In genomic region chr14:59374048-59374447, GRCh38 we compare ENCODE assay signal across 18 cellular contexts.
DNase-seq lines count a peak whose midpoint lies in the region; ATAC-seq lines count a peak whose summit lies in the region.
"Had no signal": no experiment of that assay in that cellular context is flagged by ENCODE, and none has a peak within 500 bp of the region (broad histone marks: within the 10 kb centered on the region; RNA-seq: fewer than 3 reads in every experiment).

No MANE protein-coding gene starts in this region.

- H3K27ac Mint-ChIP-seq in T-helper 2 cell treated with Interferon-gamma antibody and Interleukin-4, amounts not matched to agents 5 μg/mL and 100 μg/mL, for 36 hours: no peak overlapping the region
- H3K27ac Mint-ChIP-seq: CD8-positive, alpha-beta memory T cell had no signal

- peaks cover 14% of the 10 kb centered on the region for H3K27me3 Mint-ChIP-seq in T-helper 2 cell treated with Interferon-gamma antibody and Interleukin-4, amounts not matched to agents 5 μg/mL and 100 μg/mL, for 36 hours (ENCODE audit: low read depth)

- H3K27ac ChIP-seq in SJCRH30: no peak overlapping the region
- H3K27ac ChIP-seq: BLaER1, KMS-11 had no signal

- no peak overlapping the region for H3K4me3 Mint-ChIP-seq in T-helper 2 cell treated with Interferon-gamma antibody and Interleukin-4, amounts not matched to agents 5 μg/mL and 100 μg/mL, for 36 hours
- H3K4me3 Mint-ChIP-seq: CD8-positive, alpha-beta memory T cell had no signal

- in situ Hi-C loops in SK-MEL-5 (cut with HindIII; ENCODE audit: low pct_unique_long_range_greater_than_20kb, low sequenced_read_pairs): no loop called here

- H3K36me3 ChIP-seq in SJCRH30: no peaks in the 10 kb centered on the region
- H3K36me3 ChIP-seq: BLaER1, HAP-1 had no signal

- ATAC-seq in left lobe of liver (peak; percentile 35), sciatic nerve (peak; percentile 87)

- no peak overlapping the region for H3K4me3 ChIP-seq in SJCRH30
- H3K4me3 ChIP-seq: BLaER1, HAP-1 had no signal

- intact Hi-C loops in sciatic nerve (cut with DNase I): no loop called here

- DNase-seq in NCI-H2227 (lab: John Stamatoyannopoulos, UW; ENCODE audit: unreplicated experiment): peak; percentile 26
- DNase-seq in NCI-H2227 treated with DMSO at 0.1 percent for 48 hours (lab: John Stamatoyannopoulos, UW): no peak
- DNase-seq in SK-MEL-5 (ENCODE audit: low read depth, low spot score): peak; percentile 58
- DNase-seq in left lobe of liver (ENCODE audit: low spot score): no peak
- DNase-seq in sciatic nerve (ENCODE audit: low spot score): no peak
- no peak for DNase-seq in SHP77 treated with DMSO at 0.1 percent for 48 hours (lab: John Stamatoyannopoulos, UW)
- no peak for DNase-seq in T-helper 2 cell treated with Interferon-gamma antibody and Interleukin-4, amounts not matched to agents 5 μg/mL and 100 μg/mL, for 36 hours (ENCODE audit: low spot score)
- no peak for DNase-seq in SJCRH30
- DNase-seq: 8988T; CD8-positive, alpha-beta memory T cell; DMS79 treated with DMSO at 0.1 percent for 48 hours; NCI-H1092; NCI-H2081 treated with DMSO at 0.1 percent for 48 hours; NCI-H446 treated with DMSO at 0.1 percent for 48 hours; NCI-H82 had no signal

- H3K9me3 ChIP-seq in SJCRH30 (replicated peaks): no peaks in the 10 kb centered on the region; the same call in 1 of the 2 replicates
- H3K9me3 ChIP-seq: BLaER1, HAP-1 had no signal

- H3K4me1 Mint-ChIP-seq in T-helper 2 cell treated with Interferon-gamma antibody and Interleukin-4, amounts not matched to agents 5 μg/mL and 100 μg/mL, for 36 hours (ENCODE audit: low read depth): no peaks in the 10 kb centered on the region
- H3K4me1 Mint-ChIP-seq: CD8-positive, alpha-beta memory T cell had no signal

- H3K27me3 ChIP-seq in SJCRH30: no peaks in the 10 kb centered on the region
- H3K27me3 ChIP-seq: BLaER1 had no signal

- H3K9me3 Mint-ChIP-seq in T-helper 2 cell treated with Interferon-gamma antibody and Interleukin-4, amounts not matched to agents 5 μg/mL and 100 μg/mL, for 36 hours: no peaks in the 10 kb centered on the region
- H3K9me3 Mint-ChIP-seq: CD8-positive, alpha-beta memory T cell had no signal

- H3K4me1 ChIP-seq in SJCRH30: peaks cover 17% of the 10 kb centered on the region
- H3K4me1 ChIP-seq: HAP-1 had no signal

- H3K36me3 Mint-ChIP-seq in T-helper 2 cell treated with Interferon-gamma antibody and Interleukin-4, amounts not matched to agents 5 μg/mL and 100 μg/mL, for 36 hours (ENCODE audit: low read depth): peaks cover under 1% of the 10 kb centered on the region

Comparison
In these comparisons a context has a peak if more than half of its experiments do, and no peak if none do; other contexts are left out.
1. DNase-seq: peak in NCI-H2227 (single experiment) and SK-MEL-5 (single experiment); none in NCI-H2227 treated with DMSO at 0.1 percent for 48 hours (single experiment), left lobe of liver (single experiment), sciatic nerve (single experiment), SHP77 treated with DMSO at 0.1 percent for 48 hours (single experiment), T-helper 2 cell treated with Interferon-gamma antibody and Interleukin-4, amounts not matched to agents 5 μg/mL and 100 μg/mL, for 36 hours (single experiment) and SJCRH30 (0 of 2).